In genomic region chr17:6910987-6911603, GRCh38 we compare ENCODE assay signal across 9 cellular contexts.
DNase-seq lines count a peak whose midpoint lies in the region; ATAC-seq and TF ChIP-seq lines count a peak whose summit lies in the region.
"Had no signal": no experiment of that assay in that cellular context is flagged by ENCODE, and none has a peak within 500 bp of the region (broad histone marks: within the 10 kb centered on the region; RNA-seq: fewer than 3 reads in every experiment).

No MANE protein-coding gene starts in this region.

- no peak overlapping the region for H3K27ac ChIP-seq in aorta (ENCODE audit: low read depth in 1 of 2, low read length in 2 of 2)

- DNase-seq in DMS 273 (lab: John Stamatoyannopoulos, UW; ENCODE audit: unreplicated experiment) (peak; percentile 58), DMS 273 treated with DMSO at 0.1 percent for 48 hours (lab: John Stamatoyannopoulos, UW) (no peak), NCI-H2171 treated with DMSO at 0.1 percent for 48 hours (lab: John Stamatoyannopoulos, UW) (peak; percentile 34), MCF 10A (ENCODE audit: unreplicated experiment) (peak; percentile 62), medulla oblongata (ENCODE audit: extremely low spot score) (peak; percentile 50), islet precursor cell (no peak), aorta (no peak)
- DNase-seq: activated B cell treated with CpG ODN at 0.5 μM for 24 hours had no signal

- BruUV-seq in MCF 10A (replicated peaks; lab: Mats Ljungman, UMichigan), result no TSS peak

- no peak overlapping the region for H3K4me3 Mint-ChIP-seq in MCF 10A (ENCODE audit: unreplicated experiment)
- H3K4me3 Mint-ChIP-seq: activated B cell treated with CpG ODN at 0.5 μM for 24 hours had no signal

- intact Hi-C loops in MCF 10A (cut with micrococcal nuclease), result loop anchor here (1.0 kb wide), 3 partner anchors 68 to 245 kb away; no protein-coding TSS in a partner anchor
- intact Hi-C loops in aorta (cut with DNase I), result loop anchor here (5.0 to 10.0 kb wide), 3 partner anchors 91 to 224 kb away; partner anchors contain the start of gene BCL6B (in 1 of the 2)

- H3K36me3 Mint-ChIP-seq in MCF 10A (ENCODE audit: insufficient read depth, unreplicated experiment), result peaks cover 17% of the 10 kb centered on the region

- H3K4me1 Mint-ChIP-seq in MCF 10A (ENCODE audit: insufficient read depth, unreplicated experiment), result peaks cover 5% of the 10 kb centered on the region

- ATAC-seq in HG03045 (IDR thresholded peaks at IDR 0.05; ENCODE audit: unreplicated experiment) (no peak), aorta (ENCODE audit: low FRiP score) (no peak)

- WGBS in aorta, 2 donors, result 6 to 10% methylated on average over 2 of the region's 2 CpGs

- H3K27me3 ChIP-seq in aorta (ENCODE audit: control insufficient read depth in 1 of 2, insufficient read depth in 2 of 2, low read length in 1 of 2), result no peaks in the 10 kb centered on the region

- no peaks in the 10 kb centered on the region for H3K9me3 ChIP-seq in aorta (ENCODE audit: control insufficient read depth, low read length)

- H3K9me3 Mint-ChIP-seq in MCF 10A (ENCODE audit: unreplicated experiment), result no peaks in the 10 kb centered on the region
- H3K9me3 Mint-ChIP-seq: activated B cell treated with CpG ODN at 0.5 μM for 24 hours had no signal

- H3K36me3 ChIP-seq in aorta (ENCODE audit: control insufficient read depth in 1 of 2, insufficient read depth in 2 of 2, low read length in 1 of 2), result no peaks in the 10 kb centered on the region

- H3K4me3 ChIP-seq in aorta (ENCODE audit: low read length in 2 of 2), result no peak overlapping the region

- POLR2A ChIA-PET in MCF 10A (lab: Yijun Ruan, JAX), result interaction anchor here (0.9 to 1.4 kb wide), 5 partner anchors 68 to 102 kb away, joined by 3 to 5 read pairs (median 4); partner anchors contain the start of gene RNASEK

- no peaks in the 10 kb centered on the region for H3K27me3 Mint-ChIP-seq in MCF 10A (ENCODE audit: insufficient read depth, unreplicated experiment)

- no peak overlapping the region for H3K27ac Mint-ChIP-seq in MCF 10A (ENCODE audit: low read depth, unreplicated experiment)
- H3K27ac Mint-ChIP-seq: activated B cell treated with CpG ODN at 0.5 μM for 24 hours had no signal

- CTCF ChIA-PET in MCF 10A (lab: Yijun Ruan, JAX), result interaction anchor here (0.6 to 3.7 kb wide), 32 partner anchors 9 to 303 kb away, joined by 3 to 46 read pairs (median 4); partner anchors contain the start of genes ALOX12 and RNASEK

- TF ChIP-seq CTCF in MCF 10A (IDR thresholded peaks at IDR 0.05; ENCODE audit: unreplicated experiment), result peak; percentile 46

- H3K4me1 ChIP-seq in aorta (ENCODE audit: control insufficient read depth in 1 of 2, insufficient read depth in 2 of 2, low read length in 2 of 2), result no peaks in the 10 kb centered on the region

Comparison
In these comparisons a context has a peak if more than half of its experiments do, and no peak if none do; other contexts are left out.
1. DNase-seq: peak in DMS 273 (single experiment), NCI-H2171 treated with DMSO at 0.1 percent for 48 hours (single experiment), MCF 10A (single experiment) and medulla oblongata (single experiment); none in DMS 273 treated with DMSO at 0.1 percent for 48 hours (single experiment), islet precursor cell (single experiment) and aorta (0 of 2).